Comparison of ENCODE assay signal across 1 cellular context in the genomic region with DNA sequence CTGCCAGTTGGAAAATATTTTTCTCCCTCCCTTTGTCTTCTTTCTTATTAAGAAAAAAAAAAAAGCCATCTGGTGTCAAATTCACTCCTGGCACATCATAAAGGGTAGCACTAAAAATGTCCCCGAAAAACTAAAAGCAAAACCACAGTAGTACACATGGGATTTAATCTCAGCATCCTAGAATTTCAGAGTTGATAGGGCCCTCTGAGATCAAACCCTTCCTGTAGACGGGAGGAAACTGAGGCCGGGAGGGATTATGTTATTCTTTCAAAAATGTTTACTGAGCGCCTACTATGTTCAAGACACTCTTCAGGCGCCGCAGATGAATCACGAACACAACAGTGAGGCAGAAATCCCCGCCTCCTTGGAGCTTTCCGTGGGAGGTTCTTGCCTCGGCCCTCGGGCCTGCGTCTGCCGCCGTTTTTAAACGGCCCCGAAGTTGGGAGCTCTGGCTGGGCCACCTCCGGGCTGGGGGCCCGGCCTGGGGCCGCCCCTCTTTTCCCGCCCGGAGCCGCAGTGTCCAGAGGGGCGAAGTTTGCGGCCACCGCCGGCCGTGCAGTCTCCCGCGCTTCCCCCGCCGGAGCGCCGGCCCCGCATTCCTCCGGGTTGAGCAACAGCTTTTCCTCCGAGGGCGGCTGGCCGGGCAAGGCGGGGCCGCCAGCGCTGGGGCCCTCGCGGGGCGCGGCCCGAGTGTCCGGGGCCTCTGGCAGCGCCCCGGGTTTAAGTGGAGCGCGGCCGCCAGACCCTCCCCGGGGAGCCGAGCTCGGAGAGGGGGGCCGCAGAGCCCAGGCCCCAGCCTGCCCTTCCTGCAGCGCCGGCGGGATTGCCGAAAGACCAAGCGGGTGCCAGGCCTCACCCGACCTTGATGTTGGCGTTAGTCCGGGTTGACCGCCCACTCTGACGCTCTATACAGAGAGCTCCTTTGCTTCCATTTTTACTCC.
TF ChIP-seq lines count a peak whose summit lies in the region.

No MANE protein-coding gene starts in this region.

TF ChIP-seq in K562, 482 proteins besides CTCF, POLR2A, EP300 and RAD21 (continued from another document and continues in another):
- TF ChIP-seq, protein P1, sequence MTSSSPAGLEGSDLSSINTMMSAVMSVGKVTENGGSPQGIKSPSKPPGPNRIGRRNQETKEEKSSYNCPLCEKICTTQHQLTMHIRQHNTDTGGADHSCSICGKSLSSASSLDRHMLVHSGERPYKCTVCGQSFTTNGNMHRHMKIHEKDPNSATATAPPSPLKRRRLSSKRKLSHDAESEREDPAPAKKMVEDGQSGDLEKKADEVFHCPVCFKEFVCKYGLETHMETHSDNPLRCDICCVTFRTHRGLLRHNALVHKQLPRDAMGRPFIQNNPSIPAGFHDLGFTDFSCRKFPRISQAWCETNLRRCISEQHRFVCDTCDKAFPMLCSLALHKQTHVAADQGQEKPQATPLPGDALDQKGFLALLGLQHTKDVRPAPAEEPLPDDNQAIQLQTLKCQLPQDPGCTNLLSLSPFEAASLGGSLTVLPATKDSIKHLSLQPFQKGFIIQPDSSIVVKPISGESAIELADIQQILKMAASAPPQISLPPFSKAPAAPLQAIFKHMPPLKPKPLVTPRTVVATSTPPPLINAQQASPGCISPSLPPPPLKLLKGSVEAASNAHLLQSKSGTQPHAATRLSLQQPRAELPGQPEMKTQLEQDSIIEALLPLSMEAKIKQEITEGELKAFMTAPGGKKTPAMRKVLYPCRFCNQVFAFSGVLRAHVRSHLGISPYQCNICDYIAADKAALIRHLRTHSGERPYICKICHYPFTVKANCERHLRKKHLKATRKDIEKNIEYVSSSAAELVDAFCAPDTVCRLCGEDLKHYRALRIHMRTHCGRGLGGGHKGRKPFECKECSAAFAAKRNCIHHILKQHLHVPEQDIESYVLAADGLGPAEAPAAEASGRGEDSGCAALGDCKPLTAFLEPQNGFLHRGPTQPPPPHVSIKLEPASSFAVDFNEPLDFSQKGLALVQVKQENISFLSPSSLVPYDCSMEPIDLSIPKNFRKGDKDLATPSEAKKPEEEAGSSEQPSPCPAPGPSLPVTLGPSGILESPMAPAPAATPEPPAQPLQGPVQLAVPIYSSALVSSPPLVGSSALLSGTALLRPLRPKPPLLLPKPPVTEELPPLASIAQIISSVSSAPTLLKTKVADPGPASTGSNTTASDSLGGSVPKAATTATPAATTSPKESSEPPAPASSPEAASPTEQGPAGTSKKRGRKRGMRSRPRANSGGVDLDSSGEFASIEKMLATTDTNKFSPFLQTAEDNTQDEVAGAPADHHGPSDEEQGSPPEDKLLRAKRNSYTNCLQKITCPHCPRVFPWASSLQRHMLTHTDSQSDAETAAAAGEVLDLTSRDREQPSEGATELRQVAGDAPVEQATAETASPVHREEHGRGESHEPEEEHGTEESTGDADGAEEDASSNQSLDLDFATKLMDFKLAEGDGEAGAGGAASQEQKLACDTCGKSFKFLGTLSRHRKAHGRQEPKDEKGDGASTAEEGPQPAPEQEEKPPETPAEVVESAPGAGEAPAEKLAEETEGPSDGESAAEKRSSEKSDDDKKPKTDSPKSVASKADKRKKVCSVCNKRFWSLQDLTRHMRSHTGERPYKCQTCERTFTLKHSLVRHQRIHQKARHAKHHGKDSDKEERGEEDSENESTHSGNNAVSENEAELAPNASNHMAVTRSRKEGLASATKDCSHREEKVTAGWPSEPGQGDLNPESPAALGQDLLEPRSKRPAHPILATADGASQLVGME (CRISPR knock-in tag; IDR thresholded peaks at IDR 0.05), result no peak
- peak; percentile 97 for TF ChIP-seq CEBPB (tag; IDR thresholded peaks at IDR 0.05)
- TF ChIP-seq NCOR1 (IDR thresholded peaks at IDR 0.05), result no peak
- TF ChIP-seq, protein P2, sequence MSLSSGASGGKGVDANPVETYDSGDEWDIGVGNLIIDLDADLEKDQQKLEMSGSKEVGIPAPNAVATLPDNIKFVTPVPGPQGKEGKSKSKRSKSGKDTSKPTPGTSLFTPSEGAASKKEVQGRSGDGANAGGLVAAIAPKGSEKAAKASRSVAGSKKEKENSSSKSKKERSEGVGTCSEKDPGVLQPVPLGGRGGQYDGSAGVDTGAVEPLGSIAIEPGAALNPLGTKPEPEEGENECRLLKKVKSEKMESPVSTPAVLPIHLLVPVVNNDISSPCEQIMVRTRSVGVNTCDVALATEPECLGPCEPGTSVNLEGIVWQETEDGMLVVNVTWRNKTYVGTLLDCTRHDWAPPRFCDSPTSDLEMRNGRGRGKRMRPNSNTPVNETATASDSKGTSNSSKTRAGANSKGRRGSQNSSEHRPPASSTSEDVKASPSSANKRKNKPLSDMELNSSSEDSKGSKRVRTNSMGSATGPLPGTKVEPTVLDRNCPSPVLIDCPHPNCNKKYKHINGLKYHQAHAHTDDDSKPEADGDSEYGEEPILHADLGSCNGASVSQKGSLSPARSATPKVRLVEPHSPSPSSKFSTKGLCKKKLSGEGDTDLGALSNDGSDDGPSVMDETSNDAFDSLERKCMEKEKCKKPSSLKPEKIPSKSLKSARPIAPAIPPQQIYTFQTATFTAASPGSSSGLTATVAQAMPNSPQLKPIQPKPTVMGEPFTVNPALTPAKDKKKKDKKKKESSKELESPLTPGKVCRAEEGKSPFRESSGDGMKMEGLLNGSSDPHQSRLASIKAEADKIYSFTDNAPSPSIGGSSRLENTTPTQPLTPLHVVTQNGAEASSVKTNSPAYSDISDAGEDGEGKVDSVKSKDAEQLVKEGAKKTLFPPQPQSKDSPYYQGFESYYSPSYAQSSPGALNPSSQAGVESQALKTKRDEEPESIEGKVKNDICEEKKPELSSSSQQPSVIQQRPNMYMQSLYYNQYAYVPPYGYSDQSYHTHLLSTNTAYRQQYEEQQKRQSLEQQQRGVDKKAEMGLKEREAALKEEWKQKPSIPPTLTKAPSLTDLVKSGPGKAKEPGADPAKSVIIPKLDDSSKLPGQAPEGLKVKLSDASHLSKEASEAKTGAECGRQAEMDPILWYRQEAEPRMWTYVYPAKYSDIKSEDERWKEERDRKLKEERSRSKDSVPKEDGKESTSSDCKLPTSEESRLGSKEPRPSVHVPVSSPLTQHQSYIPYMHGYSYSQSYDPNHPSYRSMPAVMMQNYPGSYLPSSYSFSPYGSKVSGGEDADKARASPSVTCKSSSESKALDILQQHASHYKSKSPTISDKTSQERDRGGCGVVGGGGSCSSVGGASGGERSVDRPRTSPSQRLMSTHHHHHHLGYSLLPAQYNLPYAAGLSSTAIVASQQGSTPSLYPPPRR (CRISPR knock-in tag; IDR thresholded peaks at IDR 0.05; ENCODE audit: borderline replicate concordance), result no peak
- no peak for TF ChIP-seq ZNF445 (CRISPR knock-in tag; IDR thresholded peaks at IDR 0.05; ENCODE audit: low read depth)
- TF ChIP-seq RBM14 (IDR thresholded peaks at IDR 0.05; ENCODE audit: borderline replicate concordance, insufficient read depth, low read depth, low read length), result 0 out of 2 replicates have a peak, but pooled peaks have one; percentile 48
- no peak for TF ChIP-seq ZNF263 (CRISPR knock-in tag; IDR thresholded peaks at IDR 0.05; ENCODE audit: borderline replicate concordance)
- TF ChIP-seq CREM (IDR thresholded peaks at IDR 0.05; ENCODE audit: low read depth), result peak; percentile 9; the same call in 1 of the 2 replicates
- TF ChIP-seq, protein P3, sequence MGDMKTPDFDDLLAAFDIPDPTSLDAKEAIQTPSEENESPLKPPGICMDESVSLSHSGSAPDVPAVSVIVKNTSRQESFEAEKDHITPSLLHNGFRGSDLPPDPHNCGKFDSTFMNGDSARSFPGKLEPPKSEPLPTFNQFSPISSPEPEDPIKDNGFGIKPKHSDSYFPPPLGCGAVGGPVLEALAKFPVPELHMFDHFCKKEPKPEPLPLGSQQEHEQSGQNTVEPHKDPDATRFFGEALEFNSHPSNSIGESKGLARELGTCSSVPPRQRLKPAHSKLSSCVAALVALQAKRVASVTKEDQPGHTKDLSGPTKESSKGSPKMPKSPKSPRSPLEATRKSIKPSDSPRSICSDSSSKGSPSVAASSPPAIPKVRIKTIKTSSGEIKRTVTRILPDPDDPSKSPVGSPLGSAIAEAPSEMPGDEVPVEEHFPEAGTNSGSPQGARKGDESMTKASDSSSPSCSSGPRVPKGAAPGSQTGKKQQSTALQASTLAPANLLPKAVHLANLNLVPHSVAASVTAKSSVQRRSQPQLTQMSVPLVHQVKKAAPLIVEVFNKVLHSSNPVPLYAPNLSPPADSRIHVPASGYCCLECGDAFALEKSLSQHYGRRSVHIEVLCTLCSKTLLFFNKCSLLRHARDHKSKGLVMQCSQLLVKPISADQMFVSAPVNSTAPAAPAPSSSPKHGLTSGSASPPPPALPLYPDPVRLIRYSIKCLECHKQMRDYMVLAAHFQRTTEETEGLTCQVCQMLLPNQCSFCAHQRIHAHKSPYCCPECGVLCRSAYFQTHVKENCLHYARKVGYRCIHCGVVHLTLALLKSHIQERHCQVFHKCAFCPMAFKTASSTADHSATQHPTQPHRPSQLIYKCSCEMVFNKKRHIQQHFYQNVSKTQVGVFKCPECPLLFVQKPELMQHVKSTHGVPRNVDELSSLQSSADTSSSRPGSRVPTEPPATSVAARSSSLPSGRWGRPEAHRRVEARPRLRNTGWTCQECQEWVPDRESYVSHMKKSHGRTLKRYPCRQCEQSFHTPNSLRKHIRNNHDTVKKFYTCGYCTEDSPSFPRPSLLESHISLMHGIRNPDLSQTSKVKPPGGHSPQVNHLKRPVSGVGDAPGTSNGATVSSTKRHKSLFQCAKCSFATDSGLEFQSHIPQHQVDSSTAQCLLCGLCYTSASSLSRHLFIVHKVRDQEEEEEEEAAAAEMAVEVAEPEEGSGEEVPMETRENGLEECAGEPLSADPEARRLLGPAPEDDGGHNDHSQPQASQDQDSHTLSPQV (IDR thresholded peaks at IDR 0.05), result peak; percentile 46; the same call in 1 of the 2 replicates
- TF ChIP-seq NR2C1 (IDR thresholded peaks at IDR 0.05), result no peak
- no peak for TF ChIP-seq NR2C1 (tag; IDR thresholded peaks at IDR 0.05)
- TF ChIP-seq SMAD1 (IDR thresholded peaks at IDR 0.05; ENCODE audit: low read depth, low read length, partially characterized antibody), result no peak
- 0 out of 2 replicates have a peak, but pooled peaks have one; percentile 32 for TF ChIP-seq KLF1 (tag; IDR thresholded peaks at IDR 0.05)
- TF ChIP-seq HDAC1 (IDR thresholded peaks at IDR 0.05), result no peak
- peak; percentile 38 to 77; a peak in 3 of 4 replicates for TF ChIP-seq TRIM24 (IDR thresholded peaks at IDR 0.05)
- TF ChIP-seq, protein P4, sequence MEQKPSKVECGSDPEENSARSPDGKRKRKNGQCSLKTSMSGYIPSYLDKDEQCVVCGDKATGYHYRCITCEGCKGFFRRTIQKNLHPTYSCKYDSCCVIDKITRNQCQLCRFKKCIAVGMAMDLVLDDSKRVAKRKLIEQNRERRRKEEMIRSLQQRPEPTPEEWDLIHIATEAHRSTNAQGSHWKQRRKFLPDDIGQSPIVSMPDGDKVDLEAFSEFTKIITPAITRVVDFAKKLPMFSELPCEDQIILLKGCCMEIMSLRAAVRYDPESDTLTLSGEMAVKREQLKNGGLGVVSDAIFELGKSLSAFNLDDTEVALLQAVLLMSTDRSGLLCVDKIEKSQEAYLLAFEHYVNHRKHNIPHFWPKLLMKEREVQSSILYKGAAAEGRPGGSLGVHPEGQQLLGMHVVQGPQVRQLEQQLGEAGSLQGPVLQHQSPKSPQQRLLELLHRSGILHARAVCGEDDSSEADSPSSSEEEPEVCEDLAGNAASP (IDR thresholded peaks at IDR 0.05), result no peak
- TF ChIP-seq ZNF165 (CRISPR knock-in tag; IDR thresholded peaks at IDR 0.05; ENCODE audit: borderline replicate concordance), result no peak
- peak; percentile 86; the same call in 1 of the 2 replicates for TF ChIP-seq ZKSCAN1 (IDR thresholded peaks at IDR 0.05; ENCODE audit: low read depth, low read length)
- TF ChIP-seq ZNF785 (CRISPR knock-in tag; IDR thresholded peaks at IDR 0.05), result no peak
- no peak for TF ChIP-seq RNF2 (IDR thresholded peaks at IDR 0.05)
- no peak for TF ChIP-seq PCBP1 (IDR thresholded peaks at IDR 0.05; ENCODE audit: low read depth, low read length, poor library complexity, severe bottlenecking)
- TF ChIP-seq, protein P5, sequence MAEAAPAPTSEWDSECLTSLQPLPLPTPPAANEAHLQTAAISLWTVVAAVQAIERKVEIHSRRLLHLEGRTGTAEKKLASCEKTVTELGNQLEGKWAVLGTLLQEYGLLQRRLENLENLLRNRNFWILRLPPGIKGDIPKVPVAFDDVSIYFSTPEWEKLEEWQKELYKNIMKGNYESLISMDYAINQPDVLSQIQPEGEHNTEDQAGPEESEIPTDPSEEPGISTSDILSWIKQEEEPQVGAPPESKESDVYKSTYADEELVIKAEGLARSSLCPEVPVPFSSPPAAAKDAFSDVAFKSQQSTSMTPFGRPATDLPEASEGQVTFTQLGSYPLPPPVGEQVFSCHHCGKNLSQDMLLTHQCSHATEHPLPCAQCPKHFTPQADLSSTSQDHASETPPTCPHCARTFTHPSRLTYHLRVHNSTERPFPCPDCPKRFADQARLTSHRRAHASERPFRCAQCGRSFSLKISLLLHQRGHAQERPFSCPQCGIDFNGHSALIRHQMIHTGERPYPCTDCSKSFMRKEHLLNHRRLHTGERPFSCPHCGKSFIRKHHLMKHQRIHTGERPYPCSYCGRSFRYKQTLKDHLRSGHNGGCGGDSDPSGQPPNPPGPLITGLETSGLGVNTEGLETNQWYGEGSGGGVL (CRISPR knock-in tag; IDR thresholded peaks at IDR 0.05), result no peak
- TF ChIP-seq, protein P6, sequence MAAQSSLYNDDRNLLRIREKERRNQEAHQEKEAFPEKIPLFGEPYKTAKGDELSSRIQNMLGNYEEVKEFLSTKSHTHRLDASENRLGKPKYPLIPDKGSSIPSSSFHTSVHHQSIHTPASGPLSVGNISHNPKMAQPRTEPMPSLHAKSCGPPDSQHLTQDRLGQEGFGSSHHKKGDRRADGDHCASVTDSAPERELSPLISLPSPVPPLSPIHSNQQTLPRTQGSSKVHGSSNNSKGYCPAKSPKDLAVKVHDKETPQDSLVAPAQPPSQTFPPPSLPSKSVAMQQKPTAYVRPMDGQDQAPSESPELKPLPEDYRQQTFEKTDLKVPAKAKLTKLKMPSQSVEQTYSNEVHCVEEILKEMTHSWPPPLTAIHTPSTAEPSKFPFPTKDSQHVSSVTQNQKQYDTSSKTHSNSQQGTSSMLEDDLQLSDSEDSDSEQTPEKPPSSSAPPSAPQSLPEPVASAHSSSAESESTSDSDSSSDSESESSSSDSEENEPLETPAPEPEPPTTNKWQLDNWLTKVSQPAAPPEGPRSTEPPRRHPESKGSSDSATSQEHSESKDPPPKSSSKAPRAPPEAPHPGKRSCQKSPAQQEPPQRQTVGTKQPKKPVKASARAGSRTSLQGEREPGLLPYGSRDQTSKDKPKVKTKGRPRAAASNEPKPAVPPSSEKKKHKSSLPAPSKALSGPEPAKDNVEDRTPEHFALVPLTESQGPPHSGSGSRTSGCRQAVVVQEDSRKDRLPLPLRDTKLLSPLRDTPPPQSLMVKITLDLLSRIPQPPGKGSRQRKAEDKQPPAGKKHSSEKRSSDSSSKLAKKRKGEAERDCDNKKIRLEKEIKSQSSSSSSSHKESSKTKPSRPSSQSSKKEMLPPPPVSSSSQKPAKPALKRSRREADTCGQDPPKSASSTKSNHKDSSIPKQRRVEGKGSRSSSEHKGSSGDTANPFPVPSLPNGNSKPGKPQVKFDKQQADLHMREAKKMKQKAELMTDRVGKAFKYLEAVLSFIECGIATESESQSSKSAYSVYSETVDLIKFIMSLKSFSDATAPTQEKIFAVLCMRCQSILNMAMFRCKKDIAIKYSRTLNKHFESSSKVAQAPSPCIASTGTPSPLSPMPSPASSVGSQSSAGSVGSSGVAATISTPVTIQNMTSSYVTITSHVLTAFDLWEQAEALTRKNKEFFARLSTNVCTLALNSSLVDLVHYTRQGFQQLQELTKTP (IDR thresholded peaks at IDR 0.05; ENCODE audit: low read depth in 1 of 2, partially characterized antibody in 2 of 2), result no peak
- TF ChIP-seq, protein P7, sequence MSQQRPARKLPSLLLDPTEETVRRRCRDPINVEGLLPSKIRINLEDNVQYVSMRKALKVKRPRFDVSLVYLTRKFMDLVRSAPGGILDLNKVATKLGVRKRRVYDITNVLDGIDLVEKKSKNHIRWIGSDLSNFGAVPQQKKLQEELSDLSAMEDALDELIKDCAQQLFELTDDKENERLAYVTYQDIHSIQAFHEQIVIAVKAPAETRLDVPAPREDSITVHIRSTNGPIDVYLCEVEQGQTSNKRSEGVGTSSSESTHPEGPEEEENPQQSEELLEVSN (IDR thresholded peaks at IDR 0.05; ENCODE audit: borderline replicate concordance in 1 of 2, extremely low read depth in 1 of 2, insufficient read depth in 1 of 2, insufficient read length in 1 of 2, low read depth in 1 of 2, low read length in 1 of 2, poor library complexity in 1 of 2, severe bottlenecking in 1 of 2), result peak; percentile 49 to 84
- no peak for TF ChIP-seq DPF2 (IDR thresholded peaks at IDR 0.05)
